22 cellular contexts compared by ENCODE assay signal in the genomic region with DNA sequence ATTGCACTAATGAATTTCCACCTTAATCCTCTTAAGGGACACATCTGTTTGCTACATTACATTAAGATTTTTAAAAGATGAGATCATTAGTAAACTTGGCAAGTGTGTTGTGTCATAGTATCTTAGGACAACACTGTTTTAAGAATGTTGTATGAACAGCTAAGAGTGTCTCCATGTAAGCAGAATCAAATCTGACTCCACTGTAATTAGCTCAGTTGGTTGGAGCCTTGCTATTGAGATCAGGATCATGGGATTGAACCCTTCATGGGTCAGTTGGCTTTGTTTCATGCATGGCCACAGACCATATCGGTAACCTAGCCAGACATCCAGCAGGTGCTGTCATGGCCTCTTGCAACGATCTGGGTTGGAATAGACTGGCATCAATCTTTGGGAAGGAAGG. TPM values are rescaled to one million over a fixed set of nuclear protein-coding genes. Genes with fewer than 3 reads are reported as not detected.
DNase-seq lines count a peak whose midpoint lies in the region; ATAC-seq, FAIRE-seq and TF ChIP-seq lines count a peak whose summit lies in the region.
"Had no signal": no experiment of that assay in that cellular context is flagged by ENCODE, and none has a peak within 500 bp of the region (broad histone marks: within the 10 kb centered on the region; RNA-seq: fewer than 3 reads in every experiment).

No MANE protein-coding gene starts in this region.

- ATAC-seq in GM21717 (IDR thresholded peaks at IDR 0.05; ENCODE audit: unreplicated experiment): no peak
- no peak for ATAC-seq in activated naive CD8-positive, alpha-beta T cell treated with anti-CD3 and anti-CD28 coated beads, Interleukin-2, amount 50 U/mL, for 24 hours
- ATAC-seq: gastroesophageal sphincter, left cardiac atrium had no signal

- no peaks in the 10 kb centered on the region for H3K9me3 Mint-ChIP-seq in activated naive CD8-positive, alpha-beta T cell treated with anti-CD3 and anti-CD28 coated beads, Interleukin-2, amount 50 U/mL, for 24 hours
- H3K9me3 Mint-ChIP-seq: activated CD4-positive, alpha-beta T cell treated with anti-CD3 and anti-CD28 coated beads, Interleukin-2, amount 10 ng/mL, durations not matched to agents 7 days and 5 days; activated naive CD8-positive, alpha-beta T cell treated with anti-CD3 and anti-CD28 coated beads for 36 hours; activated T-helper 2 cell treated with anti-CD3 and anti-CD28 coated beads, Interferon-gamma antibody, Interleukin-2, Interleukin-4, amounts not matched to agents 10 μg/mL and 5 μg/mL and 100 μg/mL, durations not matched to agents 14 hours and 24 hours and 36 hours had no signal

- H3K36me3 ChIP-seq in bronchial epithelial cell (ENCODE audit: control insufficient read depth, insufficient read depth, low read length): no peaks in the 10 kb centered on the region
- H3K36me3 ChIP-seq in HAP-1 (replicated peaks): no peaks in the 10 kb centered on the region
- H3K36me3 ChIP-seq: gastroesophageal sphincter, upper lobe of left lung had no signal

- DNase-seq in NCI-H82 (lab: John Stamatoyannopoulos, UW) (peak; percentile 85), NCI-H82 treated with DMSO at 0.1 percent for 48 hours (lab: John Stamatoyannopoulos, UW; ENCODE audit: unreplicated experiment) (no peak), bronchial epithelial cell (ENCODE audit: low read depth) (peak; percentile 66), kidney tubule cell (ENCODE audit: low spot score) (peak; percentile 79), HAP-1 (ENCODE audit: low spot score in 2 of 2) (no peak)
- DNase-seq in stimulated activated CD4-positive, alpha-beta T cell treated with anti-CD3 and anti-CD28 coated beads, Interleukin-4, amount 100 ng/mL, for 24 hours: no peak
- no peak for DNase-seq in activated naive CD8-positive, alpha-beta T cell treated with anti-CD3 and anti-CD28 coated beads, Interleukin-2, amount 50 U/mL, for 24 hours
- DNase-seq: 8988T; activated CD4-positive, alpha-beta T cell treated with anti-CD3 and anti-CD28 coated beads, Interleukin-2, amount 10 ng/mL, durations not matched to agents 7 days and 5 days; activated naive CD8-positive, alpha-beta T cell treated with anti-CD3 and anti-CD28 coated beads for 36 hours; left cardiac atrium; NCI-H146; NCI-H2171 treated with DMSO at 0.1 percent for 48 hours; NCI-H748 treated with DMSO at 0.1 percent for 48 hours; SIG-M5; small intestine; stimulated activated CD4-positive, alpha-beta T cell treated with anti-CD3 and anti-CD28 coated beads, Interleukin-2, amount 100 ng/mL, for 48 hours; upper lobe of left lung had no signal

- FAIRE-seq in bronchial epithelial cell (lab: Jason Lieb, UNC): peak; percentile 73
- FAIRE-seq: small intestine had no signal

- in situ Hi-C loops in HAP-1 (cut with MboI; ENCODE audit: low sequenced_read_pairs): no loop called here

- H3K27me3 Mint-ChIP-seq in activated naive CD8-positive, alpha-beta T cell treated with anti-CD3 and anti-CD28 coated beads, Interleukin-2, amount 50 U/mL, for 24 hours: peaks cover 60% of the 10 kb centered on the region

- no peaks in the 10 kb centered on the region for H3K9me3 ChIP-seq in HAP-1
- H3K9me3 ChIP-seq: gastroesophageal sphincter, upper lobe of left lung had no signal

- no peak overlapping the region for H3K4me3 ChIP-seq in bronchial epithelial cell (ENCODE audit: low read depth, low read length)
- H3K4me3 ChIP-seq in HAP-1: no peak overlapping the region
- H3K4me3 ChIP-seq: gastroesophageal sphincter, upper lobe of left lung had no signal

- no peak overlapping the region for H3K4me3 Mint-ChIP-seq in activated naive CD8-positive, alpha-beta T cell treated with anti-CD3 and anti-CD28 coated beads, Interleukin-2, amount 50 U/mL, for 24 hours
- H3K4me3 Mint-ChIP-seq: activated CD4-positive, alpha-beta T cell treated with anti-CD3 and anti-CD28 coated beads, Interleukin-2, amount 10 ng/mL, durations not matched to agents 7 days and 5 days; activated naive CD8-positive, alpha-beta T cell treated with anti-CD3 and anti-CD28 coated beads for 36 hours had no signal

- H3K27me3 ChIP-seq in bronchial epithelial cell (ENCODE audit: control insufficient read depth, insufficient read depth, low read length) (no peaks in the 10 kb centered on the region), HAP-1 (ENCODE audit: low read depth) (no peaks in the 10 kb centered on the region)

- no peak overlapping the region for H3K27ac Mint-ChIP-seq in activated naive CD8-positive, alpha-beta T cell treated with anti-CD3 and anti-CD28 coated beads, Interleukin-2, amount 50 U/mL, for 24 hours
- H3K27ac Mint-ChIP-seq: activated CD4-positive, alpha-beta T cell treated with anti-CD3 and anti-CD28 coated beads, Interleukin-2, amount 10 ng/mL, durations not matched to agents 7 days and 5 days; activated naive CD8-positive, alpha-beta T cell treated with anti-CD3 and anti-CD28 coated beads for 36 hours; activated T-helper 2 cell treated with anti-CD3 and anti-CD28 coated beads, Interferon-gamma antibody, Interleukin-2, Interleukin-4, amounts not matched to agents 10 μg/mL and 5 μg/mL and 100 μg/mL, durations not matched to agents 14 hours and 24 hours and 36 hours had no signal

- no peaks in the 10 kb centered on the region for H3K4me1 Mint-ChIP-seq in activated naive CD8-positive, alpha-beta T cell treated with anti-CD3 and anti-CD28 coated beads, Interleukin-2, amount 50 U/mL, for 24 hours
- H3K4me1 Mint-ChIP-seq: activated CD4-positive, alpha-beta T cell treated with anti-CD3 and anti-CD28 coated beads, Interleukin-2, amount 10 ng/mL, durations not matched to agents 7 days and 5 days; activated naive CD8-positive, alpha-beta T cell treated with anti-CD3 and anti-CD28 coated beads for 36 hours had no signal

- H3K4me1 ChIP-seq in HAP-1: peaks cover 8% of the 10 kb centered on the region

- no peak for TF ChIP-seq CTCF in bronchial epithelial cell (IDR thresholded peaks at IDR 0.05; ENCODE audit: insufficient read depth, low read length, severe bottlenecking)

- no peaks in the 10 kb centered on the region for H3K36me3 Mint-ChIP-seq in activated naive CD8-positive, alpha-beta T cell treated with anti-CD3 and anti-CD28 coated beads, Interleukin-2, amount 50 U/mL, for 24 hours (ENCODE audit: low read depth)
- H3K36me3 Mint-ChIP-seq: activated naive CD8-positive, alpha-beta T cell treated with anti-CD3 and anti-CD28 coated beads for 36 hours had no signal

RNA-seq across cellular contexts. Expression of a gene that starts 5.2 kb away (rescaled TPM):
- total RNA-seq in bronchial epithelial cell: 8.8 and 15.8 TPM in 2 replicates
- total RNA-seq: activated CD4-positive, alpha-beta T cell treated with anti-CD3 and anti-CD28 coated beads, Interleukin-2, amount 10 ng/mL, durations not matched to agents 7 days and 5 days; activated naive CD8-positive, alpha-beta T cell treated with anti-CD3 and anti-CD28 coated beads for 36 hours; activated T-helper 2 cell treated with anti-CD3 and anti-CD28 coated beads, Interferon-gamma antibody, Interleukin-2, Interleukin-4, amounts not matched to agents 10 μg/mL and 5 μg/mL and 100 μg/mL, durations not matched to agents 14 hours and 24 hours and 36 hours; T-helper 1 cell treated with Interleukin-12 subunit alpha and Interleukin-12 subunit beta and Interleukin-4 antibody, amounts not matched to agents 30 ng/mL and 1 ng/mL, for 36 hours had no signal

Comparison
In these comparisons a context has a peak if more than half of its experiments do, and no peak if none do; other contexts are left out.
1. DNase-seq: peak in NCI-H82 (single experiment), bronchial epithelial cell (single experiment) and kidney tubule cell (single experiment); none in NCI-H82 treated with DMSO at 0.1 percent for 48 hours (single experiment), stimulated activated CD4-positive, alpha-beta T cell treated with anti-CD3 and anti-CD28 coated beads, Interleukin-4, amount 100 ng/mL, for 24 hours (single experiment), activated naive CD8-positive, alpha-beta T cell treated with anti-CD3 and anti-CD28 coated beads, Interleukin-2, amount 50 U/mL, for 24 hours (single experiment) and HAP-1 (0 of 2).